22 cellular contexts compared by ENCODE assay signal in genomic region chr2:229193281-229193680, GRCh38.
"Had no signal": no experiment of that assay in that cellular context is flagged by ENCODE, and none has a peak within 500 bp of the region (broad histone marks: within the 10 kb centered on the region; RNA-seq: fewer than 3 reads in every experiment).

No MANE protein-coding gene starts in this region.

- H3K36me3 ChIP-seq: colonic mucosa, esophagus squamous epithelium, gastrocnemius medialis, heart right ventricle, left lung, lower lobe of right lung had no signal

- DNase-seq: colonic mucosa; cortex of kidney; effector CD8-positive, alpha-beta T cell; effector memory CD8-positive, alpha-beta T cell; endodermal cell; erythroblast; esophagus squamous epithelium; foreskin fibroblast; foreskin melanocyte; gastrocnemius medialis; glutamatergic neuron; head of caudate nucleus; heart right ventricle; hippocampal formation; left cardiac atrium; left lung; left ventricle myocardium superior; lower lobe of right lung; mesenchymal stem cell; mucosa of descending colon; naive B cell had no signal

- H3K4me1 ChIP-seq: colonic mucosa, esophagus squamous epithelium, gastrocnemius medialis, heart right ventricle, left lung, lower lobe of right lung had no signal

- H3K9me3 ChIP-seq: colonic mucosa, esophagus squamous epithelium, gastrocnemius medialis, left lung, lower lobe of right lung, mucosa of descending colon had no signal

- H3K27me3 ChIP-seq: colonic mucosa, esophagus squamous epithelium, gastrocnemius medialis, heart right ventricle, left lung had no signal

- H3K4me3 ChIP-seq: colonic mucosa, esophagus squamous epithelium, gastrocnemius medialis, heart right ventricle, left lung, lower lobe of right lung, mucosa of descending colon had no signal

- H3K27ac ChIP-seq: colonic mucosa, epithelial cell of prostate, esophagus squamous epithelium, gastrocnemius medialis, heart right ventricle, left lung, lower lobe of right lung had no signal
